Comparison of ENCODE assay signal across 2 cellular contexts in genomic region chr15:51718199-51718598, GRCh38.
A peak's percentile ranks its signal among the peaks of the same experiment; 100 is the strongest.
TF ChIP-seq lines count a peak whose summit lies in the region.

No MANE protein-coding gene starts in this region.

TF ChIP-seq in A549, 52 proteins besides CTCF, POLR2A, EP300 and RAD21:
- TF ChIP-seq RARB (CRISPR knock-in tag; IDR thresholded peaks at IDR 0.05), result no peak
- no peak for TF ChIP-seq MYC (IDR thresholded peaks at IDR 0.05; ENCODE audit: borderline replicate concordance, low read length)
- no peak for TF ChIP-seq HEYL (CRISPR knock-in tag; IDR thresholded peaks at IDR 0.05)
- TF ChIP-seq EHF (CRISPR knock-in tag; IDR thresholded peaks at IDR 0.05), result no peak
- TF ChIP-seq HOXA7 (CRISPR knock-in tag; IDR thresholded peaks at IDR 0.05), result no peak
- TF ChIP-seq ZSCAN20 (CRISPR knock-in tag; IDR thresholded peaks at IDR 0.05), result no peak
- no peak for TF ChIP-seq HMGXB4 (CRISPR knock-in tag; IDR thresholded peaks at IDR 0.05; ENCODE audit: borderline replicate concordance)
- TF ChIP-seq CHD2 (IDR thresholded peaks at IDR 0.05; ENCODE audit: low read length, partially characterized antibody), result no peak
- TF ChIP-seq NFE2L2 (conservative IDR thresholded peaks at IDR 0.05; ENCODE audit: low read length), result no peak
- no peak for TF ChIP-seq TP53 (CRISPR knock-in tag; IDR thresholded peaks at IDR 0.05)
- no peak for TF ChIP-seq EHMT2 (IDR thresholded peaks at IDR 0.05; ENCODE audit: low read depth)

TF ChIP-seq in K562, 482 proteins besides CTCF, POLR2A, EP300 and RAD21:
- TF ChIP-seq MLX (CRISPR knock-in tag; conservative IDR thresholded peaks at IDR 0.05), result no peak
- TF ChIP-seq CEBPB (tag; IDR thresholded peaks at IDR 0.05), result peak; percentile 79; the same call in 1 of the 2 replicates
- TF ChIP-seq ZNF175 (CRISPR knock-in tag; IDR thresholded peaks at IDR 0.05; ENCODE audit: low read depth), result no peak
